1 cellular context compared by ENCODE assay signal in the genomic region with DNA sequence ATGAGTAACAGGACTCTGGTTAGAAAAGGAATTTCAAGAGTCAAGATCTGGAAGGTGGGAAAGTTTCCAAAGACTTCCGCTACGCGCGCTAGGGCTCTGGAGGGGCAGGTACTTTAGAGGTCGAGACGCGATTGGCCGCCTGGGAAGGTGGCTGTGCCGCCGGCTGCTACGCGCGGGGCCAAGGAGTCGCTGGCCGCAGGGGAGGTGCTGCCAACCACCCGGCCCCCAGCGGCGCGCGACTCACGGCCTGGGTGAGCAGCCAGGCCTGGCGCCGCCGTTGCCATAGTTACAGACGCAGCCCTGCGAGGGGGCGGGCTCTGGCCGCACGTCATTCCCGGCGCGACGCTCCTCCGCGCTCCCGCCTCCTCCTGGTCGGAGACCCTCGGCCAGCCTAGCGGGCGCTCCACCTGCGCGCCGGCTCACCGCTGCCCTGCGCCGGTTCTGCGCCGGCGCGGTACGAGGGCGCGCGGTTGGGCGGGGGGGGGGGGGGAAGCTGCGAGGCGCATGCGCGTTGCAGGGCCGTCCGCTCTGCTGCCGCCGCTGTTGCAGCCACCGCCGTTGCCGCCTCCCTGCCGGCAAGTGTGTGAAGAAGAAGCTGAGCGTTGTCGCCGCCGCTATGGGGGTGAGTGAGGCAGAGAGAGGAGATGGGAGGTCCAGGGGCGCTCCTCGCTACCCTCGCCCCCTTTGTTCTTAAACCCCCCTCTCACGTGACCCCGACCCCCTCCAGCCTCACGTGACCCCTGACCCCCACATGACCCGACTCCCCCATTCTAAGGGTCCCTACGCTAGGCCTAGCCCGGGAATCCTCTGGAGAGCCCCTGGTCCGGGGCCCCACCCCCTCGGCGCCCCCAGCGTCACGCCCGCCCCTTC.
TF ChIP-seq lines count a peak whose summit lies in the region.

A gene (plus strand): TSS at position 522 of the 870 bp plus-strand sequence. CDS start 95 bp downstream, at position 617.

TF ChIP-seq in K562, 482 proteins besides CTCF, POLR2A, EP300 and RAD21 (continued from another document and continues in another):
- TF ChIP-seq, protein P1, sequence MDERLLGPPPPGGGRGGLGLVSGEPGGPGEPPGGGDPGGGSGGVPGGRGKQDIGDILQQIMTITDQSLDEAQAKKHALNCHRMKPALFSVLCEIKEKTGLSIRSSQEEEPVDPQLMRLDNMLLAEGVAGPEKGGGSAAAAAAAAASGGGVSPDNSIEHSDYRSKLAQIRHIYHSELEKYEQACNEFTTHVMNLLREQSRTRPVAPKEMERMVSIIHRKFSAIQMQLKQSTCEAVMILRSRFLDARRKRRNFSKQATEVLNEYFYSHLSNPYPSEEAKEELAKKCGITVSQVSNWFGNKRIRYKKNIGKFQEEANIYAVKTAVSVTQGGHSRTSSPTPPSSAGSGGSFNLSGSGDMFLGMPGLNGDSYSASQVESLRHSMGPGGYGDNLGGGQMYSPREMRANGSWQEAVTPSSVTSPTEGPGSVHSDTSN (CRISPR knock-in tag; IDR thresholded peaks at IDR 0.05; ENCODE audit: low read depth), result no peak
- TF ChIP-seq, protein P1 (tag; conservative IDR thresholded peaks at IDR 0.05; ENCODE audit: low read depth), result no peak
- TF ChIP-seq, protein P2, sequence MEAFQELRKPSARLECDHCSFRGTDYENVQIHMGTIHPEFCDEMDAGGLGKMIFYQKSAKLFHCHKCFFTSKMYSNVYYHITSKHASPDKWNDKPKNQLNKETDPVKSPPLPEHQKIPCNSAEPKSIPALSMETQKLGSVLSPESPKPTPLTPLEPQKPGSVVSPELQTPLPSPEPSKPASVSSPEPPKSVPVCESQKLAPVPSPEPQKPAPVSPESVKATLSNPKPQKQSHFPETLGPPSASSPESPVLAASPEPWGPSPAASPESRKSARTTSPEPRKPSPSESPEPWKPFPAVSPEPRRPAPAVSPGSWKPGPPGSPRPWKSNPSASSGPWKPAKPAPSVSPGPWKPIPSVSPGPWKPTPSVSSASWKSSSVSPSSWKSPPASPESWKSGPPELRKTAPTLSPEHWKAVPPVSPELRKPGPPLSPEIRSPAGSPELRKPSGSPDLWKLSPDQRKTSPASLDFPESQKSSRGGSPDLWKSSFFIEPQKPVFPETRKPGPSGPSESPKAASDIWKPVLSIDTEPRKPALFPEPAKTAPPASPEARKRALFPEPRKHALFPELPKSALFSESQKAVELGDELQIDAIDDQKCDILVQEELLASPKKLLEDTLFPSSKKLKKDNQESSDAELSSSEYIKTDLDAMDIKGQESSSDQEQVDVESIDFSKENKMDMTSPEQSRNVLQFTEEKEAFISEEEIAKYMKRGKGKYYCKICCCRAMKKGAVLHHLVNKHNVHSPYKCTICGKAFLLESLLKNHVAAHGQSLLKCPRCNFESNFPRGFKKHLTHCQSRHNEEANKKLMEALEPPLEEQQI (IDR thresholded peaks at IDR 0.05), result no peak
- TF ChIP-seq, protein P3, sequence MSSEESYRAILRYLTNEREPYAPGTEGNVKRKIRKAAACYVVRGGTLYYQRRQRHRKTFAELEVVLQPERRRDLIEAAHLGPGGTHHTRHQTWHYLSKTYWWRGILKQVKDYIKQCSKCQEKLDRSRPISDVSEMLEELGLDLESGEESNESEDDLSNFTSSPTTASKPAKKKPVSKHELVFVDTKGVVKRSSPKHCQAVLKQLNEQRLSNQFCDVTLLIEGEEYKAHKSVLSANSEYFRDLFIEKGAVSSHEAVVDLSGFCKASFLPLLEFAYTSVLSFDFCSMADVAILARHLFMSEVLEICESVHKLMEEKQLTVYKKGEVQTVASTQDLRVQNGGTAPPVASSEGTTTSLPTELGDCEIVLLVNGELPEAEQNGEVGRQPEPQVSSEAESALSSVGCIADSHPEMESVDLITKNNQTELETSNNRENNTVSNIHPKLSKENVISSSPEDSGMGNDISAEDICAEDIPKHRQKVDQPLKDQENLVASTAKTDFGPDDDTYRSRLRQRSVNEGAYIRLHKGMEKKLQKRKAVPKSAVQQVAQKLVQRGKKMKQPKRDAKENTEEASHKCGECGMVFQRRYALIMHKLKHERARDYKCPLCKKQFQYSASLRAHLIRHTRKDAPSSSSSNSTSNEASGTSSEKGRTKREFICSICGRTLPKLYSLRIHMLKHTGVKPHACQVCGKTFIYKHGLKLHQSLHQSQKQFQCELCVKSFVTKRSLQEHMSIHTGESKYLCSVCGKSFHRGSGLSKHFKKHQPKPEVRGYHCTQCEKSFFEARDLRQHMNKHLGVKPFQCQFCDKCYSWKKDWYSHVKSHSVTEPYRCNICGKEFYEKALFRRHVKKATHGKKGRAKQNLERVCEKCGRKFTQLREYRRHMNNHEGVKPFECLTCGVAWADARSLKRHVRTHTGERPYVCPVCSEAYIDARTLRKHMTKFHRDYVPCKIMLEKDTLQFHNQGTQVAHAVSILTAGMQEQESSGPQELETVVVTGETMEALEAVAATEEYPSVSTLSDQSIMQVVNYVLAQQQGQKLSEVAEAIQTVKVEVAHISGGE (CRISPR knock-in tag; IDR thresholded peaks at IDR 0.05), result no peak
- TF ChIP-seq ZNF316 (IDR thresholded peaks at IDR 0.05), result no peak
- peak; percentile 60; the same call in 1 of the 2 replicates for TF ChIP-seq PHF8 (IDR thresholded peaks at IDR 0.05; ENCODE audit: borderline replicate concordance, low read length)
- no peak for TF ChIP-seq ERF (CRISPR knock-in tag; IDR thresholded peaks at IDR 0.05)
- TF ChIP-seq CBFA2T3 (IDR thresholded peaks at IDR 0.05), result no peak
- TF ChIP-seq EGR1 (conservative IDR thresholded peaks at IDR 0.05), result peak; percentile 84
- TF ChIP-seq, protein P4, sequence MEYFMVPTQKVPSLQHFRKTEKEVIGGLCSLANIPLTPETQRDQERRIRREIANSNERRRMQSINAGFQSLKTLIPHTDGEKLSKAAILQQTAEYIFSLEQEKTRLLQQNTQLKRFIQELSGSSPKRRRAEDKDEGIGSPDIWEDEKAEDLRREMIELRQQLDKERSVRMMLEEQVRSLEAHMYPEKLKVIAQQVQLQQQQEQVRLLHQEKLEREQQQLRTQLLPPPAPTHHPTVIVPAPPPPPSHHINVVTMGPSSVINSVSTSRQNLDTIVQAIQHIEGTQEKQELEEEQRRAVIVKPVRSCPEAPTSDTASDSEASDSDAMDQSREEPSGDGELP (CRISPR knock-in tag; IDR thresholded peaks at IDR 0.05; ENCODE audit: borderline replicate concordance), result peak; percentile 87
- no peak for TF ChIP-seq TARDBP (IDR thresholded peaks at IDR 0.05)
- TF ChIP-seq, protein P5, sequence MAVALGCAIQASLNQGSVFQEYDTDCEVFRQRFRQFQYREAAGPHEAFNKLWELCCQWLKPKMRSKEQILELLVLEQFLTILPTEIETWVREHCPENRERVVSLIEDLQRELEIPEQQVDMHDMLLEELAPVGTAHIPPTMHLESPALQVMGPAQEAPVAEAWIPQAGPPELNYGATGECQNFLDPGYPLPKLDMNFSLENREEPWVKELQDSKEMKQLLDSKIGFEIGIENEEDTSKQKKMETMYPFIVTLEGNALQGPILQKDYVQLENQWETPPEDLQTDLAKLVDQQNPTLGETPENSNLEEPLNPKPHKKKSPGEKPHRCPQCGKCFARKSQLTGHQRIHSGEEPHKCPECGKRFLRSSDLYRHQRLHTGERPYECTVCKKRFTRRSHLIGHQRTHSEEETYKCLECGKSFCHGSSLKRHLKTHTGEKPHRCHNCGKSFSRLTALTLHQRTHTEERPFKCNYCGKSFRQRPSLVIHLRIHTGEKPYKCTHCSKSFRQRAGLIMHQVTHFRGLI (CRISPR knock-in tag; IDR thresholded peaks at IDR 0.05), result no peak
- TF ChIP-seq, protein P6, sequence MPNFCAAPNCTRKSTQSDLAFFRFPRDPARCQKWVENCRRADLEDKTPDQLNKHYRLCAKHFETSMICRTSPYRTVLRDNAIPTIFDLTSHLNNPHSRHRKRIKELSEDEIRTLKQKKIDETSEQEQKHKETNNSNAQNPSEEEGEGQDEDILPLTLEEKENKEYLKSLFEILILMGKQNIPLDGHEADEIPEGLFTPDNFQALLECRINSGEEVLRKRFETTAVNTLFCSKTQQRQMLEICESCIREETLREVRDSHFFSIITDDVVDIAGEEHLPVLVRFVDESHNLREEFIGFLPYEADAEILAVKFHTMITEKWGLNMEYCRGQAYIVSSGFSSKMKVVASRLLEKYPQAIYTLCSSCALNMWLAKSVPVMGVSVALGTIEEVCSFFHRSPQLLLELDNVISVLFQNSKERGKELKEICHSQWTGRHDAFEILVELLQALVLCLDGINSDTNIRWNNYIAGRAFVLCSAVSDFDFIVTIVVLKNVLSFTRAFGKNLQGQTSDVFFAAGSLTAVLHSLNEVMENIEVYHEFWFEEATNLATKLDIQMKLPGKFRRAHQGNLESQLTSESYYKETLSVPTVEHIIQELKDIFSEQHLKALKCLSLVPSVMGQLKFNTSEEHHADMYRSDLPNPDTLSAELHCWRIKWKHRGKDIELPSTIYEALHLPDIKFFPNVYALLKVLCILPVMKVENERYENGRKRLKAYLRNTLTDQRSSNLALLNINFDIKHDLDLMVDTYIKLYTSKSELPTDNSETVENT (CRISPR knock-in tag; IDR thresholded peaks at IDR 0.05), result no peak
- no peak for TF ChIP-seq ZKSCAN8 (CRISPR knock-in tag; IDR thresholded peaks at IDR 0.05)
- TF ChIP-seq KHSRP (IDR thresholded peaks at IDR 0.05), result peak; percentile 68; the same call in 1 of the 2 replicates
- TF ChIP-seq, protein P7, sequence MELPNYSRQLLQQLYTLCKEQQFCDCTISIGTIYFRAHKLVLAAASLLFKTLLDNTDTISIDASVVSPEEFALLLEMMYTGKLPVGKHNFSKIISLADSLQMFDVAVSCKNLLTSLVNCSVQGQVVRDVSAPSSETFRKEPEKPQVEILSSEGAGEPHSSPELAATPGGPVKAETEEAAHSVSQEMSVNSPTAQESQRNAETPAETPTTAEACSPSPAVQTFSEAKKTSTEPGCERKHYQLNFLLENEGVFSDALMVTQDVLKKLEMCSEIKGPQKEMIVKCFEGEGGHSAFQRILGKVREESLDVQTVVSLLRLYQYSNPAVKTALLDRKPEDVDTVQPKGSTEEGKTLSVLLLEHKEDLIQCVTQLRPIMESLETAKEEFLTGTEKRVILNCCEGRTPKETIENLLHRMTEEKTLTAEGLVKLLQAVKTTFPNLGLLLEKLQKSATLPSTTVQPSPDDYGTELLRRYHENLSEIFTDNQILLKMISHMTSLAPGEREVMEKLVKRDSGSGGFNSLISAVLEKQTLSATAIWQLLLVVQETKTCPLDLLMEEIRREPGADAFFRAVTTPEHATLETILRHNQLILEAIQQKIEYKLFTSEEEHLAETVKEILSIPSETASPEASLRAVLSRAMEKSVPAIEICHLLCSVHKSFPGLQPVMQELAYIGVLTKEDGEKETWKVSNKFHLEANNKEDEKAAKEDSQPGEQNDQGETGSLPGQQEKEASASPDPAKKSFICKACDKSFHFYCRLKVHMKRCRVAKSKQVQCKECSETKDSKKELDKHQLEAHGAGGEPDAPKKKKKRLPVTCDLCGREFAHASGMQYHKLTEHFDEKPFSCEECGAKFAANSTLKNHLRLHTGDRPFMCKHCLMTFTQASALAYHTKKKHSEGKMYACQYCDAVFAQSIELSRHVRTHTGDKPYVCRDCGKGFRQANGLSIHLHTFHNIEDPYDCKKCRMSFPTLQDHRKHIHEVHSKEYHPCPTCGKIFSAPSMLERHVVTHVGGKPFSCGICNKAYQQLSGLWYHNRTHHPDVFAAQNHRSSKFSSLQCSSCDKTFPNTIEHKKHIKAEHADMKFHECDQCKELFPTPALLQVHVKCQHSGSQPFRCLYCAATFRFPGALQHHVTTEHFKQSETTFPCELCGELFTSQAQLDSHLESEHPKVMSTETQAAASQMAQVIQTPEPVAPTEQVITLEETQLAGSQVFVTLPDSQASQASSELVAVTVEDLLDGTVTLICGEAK (IDR thresholded peaks at IDR 0.05), result no peak; the same call in 1 of the 2 replicates
- TF ChIP-seq, protein P7 (CRISPR knock-in tag; IDR thresholded peaks at IDR 0.05), result no peak
- 0 out of 2 replicates have a peak, but pooled peaks have one; percentile 57 for TF ChIP-seq ZBTB17 (CRISPR knock-in tag; IDR thresholded peaks at IDR 0.05)
- TF ChIP-seq SREBF1 (IDR thresholded peaks at IDR 0.05; ENCODE audit: borderline replicate concordance, low read depth, low read length), result no peak
- no peak for TF ChIP-seq SLC30A9 (CRISPR knock-in tag; IDR thresholded peaks at IDR 0.05)
- TF ChIP-seq HMG20B (CRISPR knock-in tag; IDR thresholded peaks at IDR 0.05), result no peak
- TF ChIP-seq, protein P8, sequence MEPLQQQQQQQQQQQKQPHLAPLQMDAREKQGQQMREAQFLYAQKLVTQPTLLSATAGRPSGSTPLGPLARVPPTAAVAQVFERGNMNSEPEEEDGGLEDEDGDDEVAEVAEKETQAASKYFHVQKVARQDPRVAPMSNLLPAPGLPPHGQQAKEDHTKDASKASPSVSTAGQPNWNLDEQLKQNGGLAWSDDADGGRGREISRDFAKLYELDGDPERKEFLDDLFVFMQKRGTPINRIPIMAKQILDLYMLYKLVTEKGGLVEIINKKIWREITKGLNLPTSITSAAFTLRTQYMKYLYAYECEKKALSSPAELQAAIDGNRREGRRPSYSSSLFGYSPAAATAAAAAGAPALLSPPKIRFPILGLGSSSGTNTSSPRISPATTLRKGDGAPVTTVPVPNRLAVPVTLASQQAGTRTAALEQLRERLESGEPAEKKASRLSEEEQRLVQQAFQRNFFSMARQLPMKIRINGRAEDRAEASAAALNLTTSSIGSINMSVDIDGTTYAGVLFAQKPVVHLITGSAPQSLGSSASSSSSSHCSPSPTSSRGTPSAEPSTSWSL (CRISPR knock-in tag; IDR thresholded peaks at IDR 0.05; ENCODE audit: borderline replicate concordance), result no peak
- no peak for TF ChIP-seq EZH2 (IDR thresholded peaks at IDR 0.05; ENCODE audit: borderline replicate concordance, low read depth, low read length)
